In the genomic region with DNA sequence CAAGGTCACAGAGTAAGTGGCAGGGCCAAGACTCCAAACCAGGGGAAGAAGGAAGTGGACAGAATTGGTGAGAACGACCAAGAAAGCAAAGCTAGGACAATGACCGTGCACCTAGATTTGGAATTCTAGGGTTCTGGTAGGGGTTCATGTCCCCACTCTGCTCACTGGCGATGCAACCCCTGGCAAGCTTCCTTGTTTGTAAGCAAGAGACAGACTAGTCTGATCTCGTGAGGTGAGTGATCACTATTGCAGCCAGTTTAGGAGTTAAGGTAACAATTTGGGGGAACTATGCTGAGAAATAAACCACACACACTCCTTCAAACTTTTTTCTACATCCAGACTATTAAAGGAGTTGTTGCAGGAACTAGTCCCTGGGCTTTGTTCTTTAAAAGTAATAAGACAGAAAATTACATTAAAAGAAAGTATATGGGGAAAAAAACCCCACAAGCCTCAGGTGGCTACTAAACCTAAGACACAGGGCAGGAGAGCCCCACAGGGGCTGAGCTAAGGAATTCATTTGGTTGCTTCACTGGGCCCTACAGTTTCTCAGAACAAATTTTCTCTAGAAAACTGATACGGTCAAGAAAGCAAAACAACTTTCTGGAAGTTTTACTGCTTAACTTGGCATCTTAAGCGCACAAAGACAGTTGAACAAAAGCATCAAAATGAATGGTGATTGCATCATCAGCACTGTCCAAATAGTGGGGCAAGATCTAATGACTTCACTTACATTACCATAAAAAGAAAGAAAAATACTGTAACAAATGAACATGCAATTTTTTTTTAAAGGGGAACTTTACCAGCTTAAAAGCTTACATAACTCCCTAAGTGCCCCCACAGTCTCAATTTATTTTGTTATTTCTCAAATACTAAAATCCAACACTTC, we compare ENCODE assay signal across 10 cellular contexts. TPM values are rescaled to one million over a fixed set of nuclear protein-coding genes. Genes with fewer than 3 reads are reported as not detected.
A peak's percentile ranks its signal among the peaks of the same experiment; 100 is the strongest.
DNase-seq lines count a peak whose midpoint lies in the region; ATAC-seq and TF ChIP-seq lines count a peak whose summit lies in the region.
"Had no signal": no experiment of that assay in that cellular context is flagged by ENCODE, and none has a peak within 500 bp of the region (broad histone marks: within the 10 kb centered on the region; RNA-seq: fewer than 3 reads in every experiment).

No MANE protein-coding gene starts in this region.

- peaks cover 45 to 51% of the 10 kb centered on the region in 2 donors for H3K36me3 Mint-ChIP-seq in CD14-positive monocyte
- H3K36me3 Mint-ChIP-seq in dendritic cell treated with granulocyte-macrophage colony-stimulating factor and Interleukin-4, amounts not matched to agents 40 ng/mL and 50 ng/mL, for 4 days (ENCODE audit: low read depth): peaks cover 82% of the 10 kb centered on the region
- peaks cover 15 to 56% (median 47%) of the 10 kb centered on the region in 5 donors for H3K36me3 Mint-ChIP-seq in naive thymus-derived CD4-positive, alpha-beta T cell

- no peaks in the 10 kb centered on the region for H3K27me3 ChIP-seq in naive thymus-derived CD4-positive, alpha-beta T cell (ENCODE audit: control insufficient read depth in 2 of 2, insufficient read depth in 2 of 2, low read length in 2 of 2)
- H3K27me3 ChIP-seq in transverse colon: no peaks in the 10 kb centered on the region

- H3K4me1 ChIP-seq in naive thymus-derived CD4-positive, alpha-beta T cell (ENCODE audit: control insufficient read depth in 2 of 2, insufficient read depth in 2 of 2, low read length in 2 of 2): peaks cover 11 to 65% of the 10 kb centered on the region in 2 donors
- H3K4me1 ChIP-seq in transverse colon: peaks cover 0 to 20% (median 0%) of the 10 kb centered on the region in 4 donors

- peak overlapping the region; percentile 85 to 98 (median 95) for H3K27ac Mint-ChIP-seq in CD14-positive monocyte
- peak overlapping the region; percentile 65 for H3K27ac Mint-ChIP-seq in dendritic cell treated with granulocyte-macrophage colony-stimulating factor and Interleukin-4, amounts not matched to agents 40 ng/mL and 50 ng/mL, for 4 days
- H3K27ac Mint-ChIP-seq in naive thymus-derived CD4-positive, alpha-beta T cell: peak overlapping the region; percentile 39 to 95 (median 85)

- no peaks in the 10 kb centered on the region for H3K9me3 Mint-ChIP-seq in CD14-positive monocyte
- no peaks in the 10 kb centered on the region for H3K9me3 Mint-ChIP-seq in dendritic cell treated with granulocyte-macrophage colony-stimulating factor and Interleukin-4, amounts not matched to agents 40 ng/mL and 50 ng/mL, for 4 days
- no peaks in the 10 kb centered on the region for H3K9me3 Mint-ChIP-seq in naive thymus-derived CD4-positive, alpha-beta T cell

- peak overlapping the region in 1 of 2 donors; percentile 51 for H3K4me3 Mint-ChIP-seq in CD14-positive monocyte
- no peak overlapping the region for H3K4me3 Mint-ChIP-seq in dendritic cell treated with granulocyte-macrophage colony-stimulating factor and Interleukin-4, amounts not matched to agents 40 ng/mL and 50 ng/mL, for 4 days
- peak overlapping the region in 7 of 10 donors; percentile 9 to 82 (median 45) for H3K4me3 Mint-ChIP-seq in naive thymus-derived CD4-positive, alpha-beta T cell

- H3K27me3 Mint-ChIP-seq in CD14-positive monocyte (ENCODE audit: low read depth in 3 of 3): peaks cover 0 to 1% (median 0%) of the 10 kb centered on the region in 3 donors
- no peaks in the 10 kb centered on the region for H3K27me3 Mint-ChIP-seq in dendritic cell treated with granulocyte-macrophage colony-stimulating factor and Interleukin-4, amounts not matched to agents 40 ng/mL and 50 ng/mL, for 4 days
- H3K27me3 Mint-ChIP-seq in naive thymus-derived CD4-positive, alpha-beta T cell: no peaks in the 10 kb centered on the region

- intact Hi-C loops in CD14-positive monocyte (cut with micrococcal nuclease): loop anchor here in 1 of 2 donors (2.0 kb wide), 1 partner anchor 17 kb away; no protein-coding TSS in a partner anchor
- intact Hi-C loops in dendritic cell treated with granulocyte-macrophage colony-stimulating factor and Interleukin-4, amounts not matched to agents 40 ng/mL and 50 ng/mL, for 4 days (cut with micrococcal nuclease): no loop called here
- intact Hi-C loops in naive thymus-derived CD4-positive, alpha-beta T cell (cut with micrococcal nuclease): no loop called here
- intact Hi-C loops in transverse colon (cut with DNase I; ENCODE audit: low total_unique reads): no loop called here

- no peak for TF ChIP-seq CTCF in CD14-positive monocyte (IDR thresholded peaks at IDR 0.05)
- TF ChIP-seq CTCF in transverse colon (IDR thresholded peaks at IDR 0.05): no peak

- no peak overlapping the region for H3K4me3 ChIP-seq in naive thymus-derived CD4-positive, alpha-beta T cell (ENCODE audit: low read length)
- no peak overlapping the region for H3K4me3 ChIP-seq in transverse colon

- no peak overlapping the region for H3K27ac ChIP-seq in naive thymus-derived CD4-positive, alpha-beta T cell (ENCODE audit: low read depth, low read length)
- peak overlapping the region in 1 of 4 donors; percentile 21 for H3K27ac ChIP-seq in transverse colon

- TF ChIP-seq EP300 in transverse colon (IDR thresholded peaks at IDR 0.05; ENCODE audit: low read depth): no peak

- peak; percentile 26 for ATAC-seq in naive thymus-derived CD4-positive, alpha-beta T cell

- no peak for TF ChIP-seq POLR2A in transverse colon (IDR thresholded peaks at IDR 0.05)

- in situ Hi-C loops in transverse colon (cut with MboI; ENCODE audit: low pct_ligation_motif_present in 1 of 4, low pct_unique_long_range_greater_than_20kb in 1 of 4, low sequenced_read_pairs in 3 of 4): no loop called here

- peaks cover 76% of the 10 kb centered on the region for H3K4me1 Mint-ChIP-seq in CD14-positive monocyte
- peaks cover 56% of the 10 kb centered on the region for H3K4me1 Mint-ChIP-seq in dendritic cell treated with granulocyte-macrophage colony-stimulating factor and Interleukin-4, amounts not matched to agents 40 ng/mL and 50 ng/mL, for 4 days (ENCODE audit: low read depth)
- H3K4me1 Mint-ChIP-seq in naive thymus-derived CD4-positive, alpha-beta T cell: peaks cover 62 to 96% (median 86%) of the 10 kb centered on the region in 7 donors

- DNase-seq in CD14-positive monocyte (ENCODE audit: low spot score) (no peak), MV-4-11 (lab: John Stamatoyannopoulos, UW) (peak; percentile 74), superior temporal gyrus (ENCODE audit: extremely low spot score) (no peak), NCI-H128 (lab: John Stamatoyannopoulos, UW; ENCODE audit: unreplicated experiment) (no peak), transverse colon (no peak), SKM-1 (lab: John Stamatoyannopoulos, UW; ENCODE audit: unreplicated experiment) (no peak)
- no peak for DNase-seq in naive thymus-derived CD4-positive, alpha-beta T cell
- DNase-seq: GF-D8; stimulated activated CD4-positive, alpha-beta T cell treated with anti-CD3 and anti-CD28 coated beads, Interleukin-4, amount 100 ng/mL, for 1 hour had no signal

- 77 to 78% methylated on average over 2 to 6 of the region's 6 CpGs for WGBS in transverse colon (ENCODE audit: low coverage in 1 of 2), 2 donors

- CTCF ChIA-PET in naive thymus-derived CD4-positive, alpha-beta T cell (lab: Charles Lee): interaction anchor here (0.8 to 2.7 kb wide), 5 partner anchors 9 to 54 kb away, joined by 3 to 13 read pairs (median 4); no protein-coding TSS in a partner anchor

- peaks cover 0 to 49% (median 11%) of the 10 kb centered on the region in 3 experiments for H3K36me3 ChIP-seq in naive thymus-derived CD4-positive, alpha-beta T cell (ENCODE audit: control insufficient read depth in 2 of 3, insufficient read depth in 3 of 3, low read length in 3 of 3)
- peaks cover 0 to 24% (median 8%) of the 10 kb centered on the region in 4 donors for H3K36me3 ChIP-seq in transverse colon

- H3K9me3 ChIP-seq in naive thymus-derived CD4-positive, alpha-beta T cell (ENCODE audit: control insufficient read depth in 2 of 3, low read length in 3 of 3): no peaks in the 10 kb centered on the region
- no peaks in the 10 kb centered on the region for H3K9me3 ChIP-seq in transverse colon

- POLR2A ChIA-PET in naive thymus-derived CD4-positive, alpha-beta T cell (lab: Charles Lee): interaction anchor here (0.6 to 4.5 kb wide), 12 partner anchors 8 to 53 kb away, joined by 3 to 37 read pairs (median 5); no protein-coding TSS in a partner anchor

RNA-seq across cellular contexts. Expression of gene XPO6, which starts 47.8 kb away (rescaled TPM):
- polyA plus RNA-seq in CD14-positive monocyte: 10 to 100 TPM; 35.7 to 38.3 TPM
- total RNA-seq in naive thymus-derived CD4-positive, alpha-beta T cell: 100 to 1,000 TPM; 232 to 437 (median 385) TPM
- polyA plus RNA-seq in naive thymus-derived CD4-positive, alpha-beta T cell: 100 to 1,000 TPM in 1 of 2 donors, 10 to 100 TPM in 1; 89.5 to 144 TPM
- 100 to 1,000 TPM; 140 to 254 (median 204) TPM for total RNA-seq in transverse colon
